17 cellular contexts compared by ENCODE assay signal in the genomic region with DNA sequence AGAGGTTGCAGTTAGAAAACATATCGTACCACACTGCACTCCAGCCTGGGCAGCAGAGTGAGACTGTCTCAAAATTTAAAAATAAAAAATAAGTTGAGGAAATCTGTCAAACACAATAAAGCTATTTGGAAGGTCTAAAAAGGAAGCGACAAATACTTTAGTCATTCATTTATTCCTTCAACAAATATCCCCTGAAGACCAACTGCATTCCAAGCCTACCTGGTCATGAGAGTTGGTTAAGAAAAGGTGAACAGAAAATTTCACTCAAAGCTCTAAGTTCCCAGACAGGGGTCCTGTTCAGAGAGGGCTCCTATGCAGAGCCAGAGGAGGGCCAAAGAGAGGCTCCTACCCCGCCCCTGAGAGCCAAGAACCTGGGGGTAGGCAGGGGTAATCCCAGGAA.
"Had no signal": no experiment of that assay in that cellular context is flagged by ENCODE, and none has a peak within 500 bp of the region (broad histone marks: within the 10 kb centered on the region; RNA-seq: fewer than 3 reads in every experiment).

No MANE protein-coding gene starts in this region.

- H3K4me1 ChIP-seq: parathyroid adenoma, thyroid gland had no signal

- FAIRE-seq: TTC549 had no signal

- H3K27me3 Mint-ChIP-seq: activated CD4-positive, alpha-beta T cell treated with anti-CD3 and anti-CD28 coated beads for 36 hours; activated naive CD8-positive, alpha-beta T cell treated with anti-CD3 and anti-CD28 coated beads for 36 hours; activated T-helper 17 cell treated with anti-CD3 and anti-CD28 coated beads, Interleukin-2, amount 50 U/mL, for 72 hours had no signal

- H3K4me3 ChIP-seq: cardiac muscle cell, thyroid gland had no signal

- H3K9me3 ChIP-seq: thyroid gland had no signal

- H3K4me3 Mint-ChIP-seq: activated CD4-positive, alpha-beta T cell treated with anti-CD3 and anti-CD28 coated beads for 36 hours; activated naive CD8-positive, alpha-beta T cell treated with anti-CD3 and anti-CD28 coated beads for 36 hours; activated T-helper 17 cell treated with anti-CD3 and anti-CD28 coated beads, Interleukin-2, amount 50 U/mL, for 72 hours; nephron; WTC11 had no signal

- DNase-seq: activated CD4-positive, alpha-beta T cell treated with anti-CD3 and anti-CD28 coated beads for 36 hours; activated CD4-positive, alpha-beta T cell treated with anti-CD3 and anti-CD28 coated beads, Interleukin-2, amount 50 U/mL, for 48 hours; activated naive CD4-positive, alpha-beta T cell; activated naive CD8-positive, alpha-beta T cell treated with anti-CD3 and anti-CD28 coated beads for 36 hours; activated T-cell treated with anti-CD3 and anti-CD28 coated beads for 4 hours; amniotic stem cell; midbrain; stimulated activated CD4-positive, alpha-beta T cell treated with anti-CD3 and anti-CD28 coated beads, Interleukin-4, amount 100 ng/mL, for 24 hours; stimulated activated naive CD4-positive, alpha-beta T cell; SW 1271; thyroid gland had no signal

- H3K4me1 Mint-ChIP-seq: activated CD4-positive, alpha-beta T cell treated with anti-CD3 and anti-CD28 coated beads for 36 hours; activated T-helper 17 cell treated with anti-CD3 and anti-CD28 coated beads, Interleukin-2, amount 50 U/mL, for 72 hours; nephron; WTC11 had no signal

- H3K9ac ChIP-seq: parathyroid adenoma had no signal

- H3K27ac Mint-ChIP-seq: activated CD4-positive, alpha-beta T cell treated with anti-CD3 and anti-CD28 coated beads for 36 hours; activated naive CD8-positive, alpha-beta T cell treated with anti-CD3 and anti-CD28 coated beads for 36 hours; activated T-helper 17 cell treated with anti-CD3 and anti-CD28 coated beads, Interleukin-2, amount 50 U/mL, for 72 hours; nephron had no signal

- H3K27me3 ChIP-seq: cardiac muscle cell, thyroid gland had no signal

- H3K9me3 Mint-ChIP-seq: activated naive CD8-positive, alpha-beta T cell treated with anti-CD3 and anti-CD28 coated beads for 36 hours; activated T-helper 17 cell treated with anti-CD3 and anti-CD28 coated beads, Interleukin-2, amount 50 U/mL, for 72 hours; nephron; WTC11 had no signal

- H2AFZ ChIP-seq: parathyroid adenoma had no signal

- H3K27ac ChIP-seq: cardiac muscle cell, parathyroid adenoma, thyroid gland had no signal

- H3K36me3 Mint-ChIP-seq: WTC11 had no signal

- H3K36me3 ChIP-seq: cardiac muscle cell had no signal
